ENCODE assay signal across 8 cellular contexts in the genomic region with DNA sequence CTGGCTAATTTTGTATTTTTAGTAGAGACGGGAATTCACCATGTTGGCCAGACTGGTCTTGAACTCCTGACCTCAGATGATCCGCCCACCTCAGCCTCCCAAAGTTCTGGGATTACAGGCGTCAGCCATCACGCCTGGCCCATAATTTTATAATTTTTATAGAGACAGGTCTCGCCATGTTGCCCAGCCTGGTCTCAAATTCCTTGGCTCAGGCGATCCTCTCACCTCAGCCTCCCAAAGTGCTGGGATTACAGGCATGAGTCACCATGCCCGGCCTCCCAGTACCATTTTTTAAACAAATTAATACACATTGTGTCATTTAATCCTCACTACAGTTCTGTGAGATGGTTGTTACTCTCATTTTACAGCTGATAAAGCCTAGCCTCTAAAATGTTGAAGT. TPM values are rescaled to one million over a fixed set of nuclear protein-coding genes. Genes with fewer than 3 reads are reported as not detected.
A peak's percentile ranks its signal among the peaks of the same experiment; 100 is the strongest.
DNase-seq lines count a peak whose midpoint lies in the region; ATAC-seq and TF ChIP-seq lines count a peak whose summit lies in the region.
"Not testable (repeated sequence)": the region's sequence is repeated elsewhere in the genome, so short reads cannot be mapped to it uniquely, and the experiment has no call there.

No MANE protein-coding gene starts in this region.

- H3K4ac ChIP-seq in mesendoderm (ENCODE audit: low read depth, low read length) = not testable (repeated sequence)

- H3K4me3 ChIP-seq in ACC112 (ENCODE audit: low read depth, low read length); RWPE2 (ENCODE audit: severe bottlenecking); ascending aorta; mesendoderm (ENCODE audit: low read length); spleen: not testable (repeated sequence)
- peak overlapping the region; percentile 61 for H3K4me3 ChIP-seq in Loucy (ENCODE audit: low read length, poor library complexity, severe bottlenecking)

- H2AK5ac ChIP-seq in mesendoderm (ENCODE audit: low read length) = not testable (repeated sequence)

- TF ChIP-seq CTCF in Loucy (conservative IDR thresholded peaks at IDR 0.05; ENCODE audit: low read length); RWPE2 (IDR thresholded peaks at IDR 0.05; ENCODE audit: poor library complexity, severe bottlenecking); ascending aorta (IDR thresholded peaks at IDR 0.05); spleen (IDR thresholded peaks at IDR 0.05 in 8 of 11, conservative IDR thresholded peaks at IDR 0.05 in 3 of 11): not testable (repeated sequence)

- H3K4me1 ChIP-seq in ACC112 (ENCODE audit: control insufficient read depth, insufficient read depth, low read length, unreplicated experiment) (peaks cover 20% of the 10 kb centered on the region), Loucy (ENCODE audit: insufficient read depth, low read length, poor library complexity, severe bottlenecking) (peaks cover 32% of the 10 kb centered on the region), RWPE2 (ENCODE audit: insufficient read depth, poor library complexity, severe bottlenecking) (peaks cover 25% of the 10 kb centered on the region), ascending aorta (peaks cover 8 to 17% of the 10 kb centered on the region in 2 donors), spleen (peaks cover 15 to 74% (median 30%) of the 10 kb centered on the region in 6 donors)
- H3K4me1 ChIP-seq in mesendoderm (ENCODE audit: control insufficient read depth, low read depth, low read length) = not testable (repeated sequence)

- not testable (repeated sequence) for TF ChIP-seq POLR2A in spleen (IDR thresholded peaks at IDR 0.05)

- intact Hi-C loops in ascending aorta (cut with DNase I) = loop anchor here (5.0 kb wide), 1 partner anchor 64 kb away; no protein-coding TSS in a partner anchor
- intact Hi-C loops in spleen (cut with DNase I; ENCODE audit: low total_unique reads) = not testable (repeated sequence)

- H2BK120ac ChIP-seq in mesendoderm (ENCODE audit: low read depth, low read length) = not testable (repeated sequence)

- H3K18ac ChIP-seq in mesendoderm (ENCODE audit: low read length) = not testable (repeated sequence)

- H3F3A ChIP-seq in Loucy (ENCODE audit: low read depth) = not testable (repeated sequence)

- H3K79me1 ChIP-seq in mesendoderm (ENCODE audit: low read length) = not testable (repeated sequence)

- H2BK5ac ChIP-seq in mesendoderm (ENCODE audit: low read length) = not testable (repeated sequence)

- not testable (repeated sequence) for H3K9me3 ChIP-seq in Loucy (ENCODE audit: insufficient read depth, low read depth, low read length); RWPE2 (ENCODE audit: severe bottlenecking); ascending aorta; spleen

- not testable (repeated sequence) for ATAC-seq in RWPE2 (ENCODE audit: low read depth)

- DNase-seq in H4 (ENCODE audit: low spot score) (peak; percentile 29), mesendoderm (peak; percentile 13), spleen (peak; percentile 15)
- DNase-seq in RWPE2 (ENCODE audit: low spot score); ascending aorta (ENCODE audit: low spot score in 2 of 2); epithelial cell of prostate (ENCODE audit: low read depth, low spot score): not testable (repeated sequence)

- H3K23ac ChIP-seq in mesendoderm (ENCODE audit: low read length) = not testable (repeated sequence)

- H3K9me2 ChIP-seq in Loucy (replicated peaks; ENCODE audit: low read depth, low read length) = not testable (repeated sequence)

- H3K36me3 ChIP-seq in ACC112 (ENCODE audit: insufficient read depth, low read length); Loucy (ENCODE audit: insufficient read depth, low read length); ascending aorta; mesendoderm (ENCODE audit: control insufficient read depth, insufficient read depth, low read length); spleen: not testable (repeated sequence)
- peaks cover 21% of the 10 kb centered on the region for H3K36me3 ChIP-seq in RWPE2 (ENCODE audit: low read depth)

- H4K5ac ChIP-seq in mesendoderm (ENCODE audit: low read length) = not testable (repeated sequence)

- H2BK15ac ChIP-seq in mesendoderm (replicated peaks; ENCODE audit: low read depth) = not testable (repeated sequence)

- WGBS in mesendoderm (ENCODE audit: extremely low coverage, insufficient coverage, low lambda C conversion rate) = no CpG with 5 or more reads among the region's 7 CpGs
- 88 to 95% (median 91%) methylated on average over 7 of the region's 7 CpGs for WGBS in spleen, 5 donors

- H3K56ac ChIP-seq in mesendoderm (ENCODE audit: low read length) = not testable (repeated sequence)

- peak overlapping the region; percentile 94 for H3K4me2 ChIP-seq in Loucy (ENCODE audit: low read depth, low read length, poor library complexity, severe bottlenecking)
- not testable (repeated sequence) for H3K4me2 ChIP-seq in mesendoderm (ENCODE audit: low read length)

- not testable (repeated sequence) for H3K27me3 ChIP-seq in ACC112 (ENCODE audit: insufficient read depth, low read length); Loucy (ENCODE audit: insufficient read depth, low read length, poor library complexity, severe bottlenecking); RWPE2 (ENCODE audit: insufficient read depth, poor library complexity, severe bottlenecking); ascending aorta; mesendoderm (ENCODE audit: insufficient read depth, low read length, poor library complexity); spleen (replicated peaks in 1 of 7)

- peak overlapping the region; percentile 66 for H3K27ac ChIP-seq in ACC112 (ENCODE audit: low read depth, low read length)
- peak overlapping the region; percentile 78 for H3K27ac ChIP-seq in RWPE2 (ENCODE audit: poor library complexity, severe bottlenecking)
- H3K27ac ChIP-seq in ascending aorta = peak overlapping the region; percentile 13 to 38
- H3K27ac ChIP-seq in epithelial cell of prostate = peak overlapping the region; percentile 95
- not testable (repeated sequence) for H3K27ac ChIP-seq in mesendoderm (ENCODE audit: low read depth, low read length); spleen

- H3K9ac ChIP-seq in Loucy (ENCODE audit: low read depth, low read length, poor library complexity, severe bottlenecking) = peak overlapping the region; percentile 60
- not testable (repeated sequence) for H3K9ac ChIP-seq in mesendoderm (ENCODE audit: low read length)

- H4K20me1 ChIP-seq in Loucy (ENCODE audit: insufficient read depth, low read length, poor library complexity, severe bottlenecking) = peaks cover 37% of the 10 kb centered on the region

- not testable (repeated sequence) for H2AFZ ChIP-seq in ACC112 (ENCODE audit: low read length, unreplicated experiment); Loucy (ENCODE audit: low read length)

- H3K79me2 ChIP-seq in ACC112 (ENCODE audit: control insufficient read depth, insufficient read depth, low read length, unreplicated experiment) = peaks cover 49% of the 10 kb centered on the region
- peaks cover 82% of the 10 kb centered on the region for H3K79me2 ChIP-seq in Loucy (ENCODE audit: insufficient read depth, low read length)
- peaks cover 32% of the 10 kb centered on the region for H3K79me2 ChIP-seq in mesendoderm (ENCODE audit: control insufficient read depth, insufficient read depth, low read length)

- H4K8ac ChIP-seq in mesendoderm (ENCODE audit: low read depth, low read length) = not testable (repeated sequence)

RNA-seq across cellular contexts. Expression of a gene that starts 3.9 kb away (rescaled TPM):
- 7.9 and 15.5 TPM in 2 replicates for total RNA-seq in H4 (2014; rRNA removed; shearing (Covaris generic))
- 33.0 TPM for total RNA-seq in ascending aorta
- 31.6 TPM for polyA plus RNA-seq in mesendoderm (2013, experiment 1 of 2)
- 30.4 TPM for polyA plus RNA-seq in mesendoderm (2013, experiment 2 of 2)
- 10 to 100 TPM; 24.1 to 55.9 (median 32.9) TPM for total RNA-seq in spleen
- 10 to 100 TPM in 1 of 3 donors, 1 to 10 TPM in 2; 8.2 to 16.4 (median 8.9) TPM for polyA plus RNA-seq in spleen

RNA-seq across cellular contexts. Expression of a gene that starts 44.6 kb away (rescaled TPM):
- total RNA-seq in H4 (2014; rRNA removed; shearing (Covaris generic)) = 14.9 and 20.7 TPM in 2 replicates
- total RNA-seq in ascending aorta (6.6 TPM), spleen (10 to 100 TPM; 11.2 to 19.1 (median 14.9) TPM)
- polyA plus RNA-seq in mesendoderm (2013, experiment 1 of 2) = 6.3 TPM
- 6.8 TPM for polyA plus RNA-seq in mesendoderm (2013, experiment 2 of 2)
- 10 to 100 TPM; 22.9 to 31.2 (median 24.4) TPM for polyA plus RNA-seq in spleen
